In the genomic region with DNA sequence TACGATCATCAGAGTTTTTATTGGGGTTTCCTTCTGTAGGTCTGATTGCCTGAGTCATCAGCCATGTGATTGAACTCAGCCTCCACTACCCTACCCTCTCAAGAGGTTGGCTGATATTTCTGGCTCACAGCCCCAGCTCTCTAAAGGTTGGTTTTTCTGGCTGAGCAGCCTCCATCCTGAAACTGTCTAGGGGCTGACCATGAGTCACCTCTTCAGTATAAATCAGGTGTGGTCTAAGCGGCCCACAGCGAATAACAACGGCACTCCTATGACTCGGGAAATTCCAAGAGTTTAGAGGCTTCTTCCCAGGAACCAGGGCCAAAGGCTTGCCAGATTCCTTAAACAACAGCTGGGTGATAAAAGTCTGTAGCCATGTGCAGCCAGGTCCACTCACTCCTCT, we compare ENCODE assay signal across 15 cellular contexts.
A peak's percentile ranks its signal among the peaks of the same experiment; 100 is the strongest.
DNase-seq lines count a peak whose midpoint lies in the region; ATAC-seq, FAIRE-seq and TF ChIP-seq lines count a peak whose summit lies in the region.
"Had no signal": no experiment of that assay in that cellular context is flagged by ENCODE, and none has a peak within 500 bp of the region (broad histone marks: within the 10 kb centered on the region; RNA-seq: fewer than 3 reads in every experiment).

No MANE protein-coding gene starts in this region.

- peak; percentile 51 for DNase-seq in ACHN
- DNase-seq in LoVo (ENCODE audit: low spot score), result peak; percentile 81
- DNase-seq in bronchial epithelial cell (ENCODE audit: low read depth), result peak; percentile 74
- DNase-seq in lower lobe of right lung, result no peak
- DNase-seq in activated T-helper 2 cell treated with anti-CD3 and anti-CD28 coated beads, Interferon-gamma antibody, Interleukin-2, Interleukin-4, amounts not matched to agents 10 μg/mL and 5 μg/mL and 100 μg/mL, durations not matched to agents 14 hours and 24 hours and 36 hours (ENCODE audit: low spot score), result no peak
- DNase-seq: activated CD8-positive, alpha-beta memory T cell treated with anti-CD3 and anti-CD28 coated beads, Interleukin-2, amount 50 U/mL, for 4 hours; CD8-positive, alpha-beta T cell; nucleus accumbens had no signal

- H3K27me3 Mint-ChIP-seq in activated T-helper 2 cell treated with anti-CD3 and anti-CD28 coated beads, Interferon-gamma antibody, Interleukin-2, Interleukin-4, amounts not matched to agents 10 μg/mL and 5 μg/mL and 100 μg/mL, durations not matched to agents 14 hours and 24 hours and 36 hours (ENCODE audit: low read depth), result no peaks in the 10 kb centered on the region

- H3K36me3 ChIP-seq in bronchial epithelial cell (ENCODE audit: control insufficient read depth, insufficient read depth, low read length), result no peaks in the 10 kb centered on the region
- no peaks in the 10 kb centered on the region for H3K36me3 ChIP-seq in lower lobe of right lung

- no peak overlapping the region for H3K4me3 Mint-ChIP-seq in activated T-helper 2 cell treated with anti-CD3 and anti-CD28 coated beads, Interferon-gamma antibody, Interleukin-2, Interleukin-4, amounts not matched to agents 10 μg/mL and 5 μg/mL and 100 μg/mL, durations not matched to agents 14 hours and 24 hours and 36 hours (ENCODE audit: low read depth)
- H3K4me3 Mint-ChIP-seq: activated naive CD8-positive, alpha-beta T cell; CD8-positive, alpha-beta T cell had no signal

- intact Hi-C loops in lower lobe of right lung (cut with DNase I), result no loop called here
- intact Hi-C loops in activated T-helper 2 cell treated with anti-CD3 and anti-CD28 coated beads, Interferon-gamma antibody, Interleukin-2, Interleukin-4, amounts not matched to agents 10 μg/mL and 5 μg/mL and 100 μg/mL, durations not matched to agents 14 hours and 24 hours and 36 hours (cut with micrococcal nuclease), result no loop called here

- no peak overlapping the region for H3K27ac Mint-ChIP-seq in activated T-helper 2 cell treated with anti-CD3 and anti-CD28 coated beads, Interferon-gamma antibody, Interleukin-2, Interleukin-4, amounts not matched to agents 10 μg/mL and 5 μg/mL and 100 μg/mL, durations not matched to agents 14 hours and 24 hours and 36 hours
- H3K27ac Mint-ChIP-seq: activated naive CD8-positive, alpha-beta T cell; CD8-positive, alpha-beta T cell had no signal

- H3K27me3 ChIP-seq in bronchial epithelial cell (ENCODE audit: control insufficient read depth, insufficient read depth, low read length) (no peaks in the 10 kb centered on the region), lower lobe of right lung (ENCODE audit: low read depth) (no peaks in the 10 kb centered on the region)
- H3K27me3 ChIP-seq: hepatocyte had no signal

- peak; percentile 18 to 48 for ATAC-seq in lower lobe of right lung
- ATAC-seq in GM21381 (IDR thresholded peaks at IDR 0.05; ENCODE audit: unreplicated experiment), result no peak
- ATAC-seq in HG03442 (IDR thresholded peaks at IDR 0.05; ENCODE audit: unreplicated experiment), result no peak
- no peak for ATAC-seq in HG02981 (IDR thresholded peaks at IDR 0.05; ENCODE audit: unreplicated experiment)
- ATAC-seq: activated CD4-positive, CD25-positive, alpha-beta regulatory T cell treated with anti-CD3 and anti-CD28 coated beads, Interleukin-2, amount 50 U/mL, for 24 hours; CD8-positive, alpha-beta T cell had no signal

- no peaks in the 10 kb centered on the region for H3K4me1 Mint-ChIP-seq in activated T-helper 2 cell treated with anti-CD3 and anti-CD28 coated beads, Interferon-gamma antibody, Interleukin-2, Interleukin-4, amounts not matched to agents 10 μg/mL and 5 μg/mL and 100 μg/mL, durations not matched to agents 14 hours and 24 hours and 36 hours (ENCODE audit: low read depth)

- no peak for TF ChIP-seq CTCF in bronchial epithelial cell (IDR thresholded peaks at IDR 0.05; ENCODE audit: insufficient read depth, low read length, severe bottlenecking)
- no peak for TF ChIP-seq CTCF in lower lobe of right lung (IDR thresholded peaks at IDR 0.05)

- no peak overlapping the region for H3K4me3 ChIP-seq in bronchial epithelial cell (ENCODE audit: low read depth, low read length)
- no peak overlapping the region for H3K4me3 ChIP-seq in lower lobe of right lung
- H3K4me3 ChIP-seq: hepatocyte had no signal

- no peaks in the 10 kb centered on the region for H3K9me3 ChIP-seq in lower lobe of right lung

- H3K36me3 Mint-ChIP-seq in activated T-helper 2 cell treated with anti-CD3 and anti-CD28 coated beads, Interferon-gamma antibody, Interleukin-2, Interleukin-4, amounts not matched to agents 10 μg/mL and 5 μg/mL and 100 μg/mL, durations not matched to agents 14 hours and 24 hours and 36 hours (ENCODE audit: low read depth), result no peaks in the 10 kb centered on the region
- H3K36me3 Mint-ChIP-seq: activated naive CD8-positive, alpha-beta T cell; CD8-positive, alpha-beta T cell had no signal

- no peaks in the 10 kb centered on the region for H3K9me3 Mint-ChIP-seq in activated T-helper 2 cell treated with anti-CD3 and anti-CD28 coated beads, Interferon-gamma antibody, Interleukin-2, Interleukin-4, amounts not matched to agents 10 μg/mL and 5 μg/mL and 100 μg/mL, durations not matched to agents 14 hours and 24 hours and 36 hours

- H3K27ac ChIP-seq in lower lobe of right lung, result no peak overlapping the region
- H3K27ac ChIP-seq: hepatocyte had no signal

- FAIRE-seq in bronchial epithelial cell (lab: Jason Lieb, UNC), result no peak
- FAIRE-seq: H54 had no signal

- H3K4me1 ChIP-seq in lower lobe of right lung, result no peaks in the 10 kb centered on the region

- in situ Hi-C loops in ACHN (cut with HindIII; ENCODE audit: low pct_ligation_motif_present, low pct_unique_long_range_greater_than_20kb, low sequenced_read_pairs), result no loop called here

Comparison
In these comparisons a context has a peak if more than half of its experiments do, and no peak if none do; other contexts are left out.
1. DNase-seq: peak in ACHN (single experiment), LoVo (single experiment) and bronchial epithelial cell (single experiment); none in lower lobe of right lung (single experiment) and activated T-helper 2 cell treated with anti-CD3 and anti-CD28 coated beads, Interferon-gamma antibody, Interleukin-2, Interleukin-4, amounts not matched to agents 10 μg/mL and 5 μg/mL and 100 μg/mL, durations not matched to agents 14 hours and 24 hours and 36 hours (single experiment).
2. ATAC-seq: peak in lower lobe of right lung (2 of 2); none in GM21381 (single experiment), HG03442 (single experiment) and HG02981 (single experiment).